Comparison of ENCODE assay signal across 9 cellular contexts in the genomic region with DNA sequence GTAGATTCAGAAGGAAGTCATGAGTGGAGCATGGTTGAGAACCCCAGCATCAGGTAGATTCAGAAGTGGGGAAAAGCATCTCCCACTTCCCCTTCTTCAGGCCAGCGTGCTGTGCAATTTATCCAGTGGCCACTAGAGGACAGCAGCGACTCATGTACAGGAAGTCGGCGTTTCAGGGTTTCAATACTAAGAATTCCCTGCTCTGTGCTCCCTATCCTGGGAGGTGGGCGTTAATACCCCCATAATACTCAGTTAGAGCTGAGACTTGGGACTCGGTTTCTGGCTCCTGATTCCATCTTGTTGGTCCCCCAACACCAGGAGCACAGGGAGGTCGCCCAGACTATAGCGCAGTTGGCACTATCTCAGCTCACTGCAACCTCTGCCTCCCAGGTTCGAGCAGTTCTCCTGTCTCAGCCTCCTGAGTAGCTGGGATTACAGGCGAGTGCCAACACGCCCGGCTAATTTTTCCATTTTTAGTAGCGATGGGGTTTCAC.
DNase-seq lines count a peak whose midpoint lies in the region; ATAC-seq and TF ChIP-seq lines count a peak whose summit lies in the region.
"Had no signal": no experiment of that assay in that cellular context is flagged by ENCODE, and none has a peak within 500 bp of the region (broad histone marks: within the 10 kb centered on the region; RNA-seq: fewer than 3 reads in every experiment).

No MANE protein-coding gene starts in this region.

- H3K27ac Mint-ChIP-seq in GM23338: no peak overlapping the region

- intact Hi-C loops in breast epithelium (cut with DNase I; ENCODE audit: low total_unique reads) (no loop called here), left colon (cut with DNase I, micrococcal nuclease) (loop anchor here in 1 of 2 donors (5.0 kb wide), 1 partner anchor 290 kb away; no protein-coding TSS in a partner anchor)

- peak; percentile 19 for DNase-seq in COLO829 (ENCODE audit: low spot score)
- peak; percentile 80 for DNase-seq in GM23338 (ENCODE audit: low spot score)
- peak; percentile 72 to 74 for DNase-seq in NCI-H2081 (lab: John Stamatoyannopoulos, UW)
- DNase-seq in breast epithelium (ENCODE audit: low spot score in 2 of 2): peak; percentile 57 to 67
- peak; percentile 46 to 79 for DNase-seq in left colon
- DNase-seq in stimulated activated CD4-positive, alpha-beta T cell treated with anti-CD3 and anti-CD28 coated beads, Interleukin-1b, Interleukin-23, amount 100 ng/mL, for 48 hours: peak; percentile 65

- H3K4me1 ChIP-seq in GM23338 (ENCODE audit: insufficient read depth): no peaks in the 10 kb centered on the region
- H3K4me1 ChIP-seq in breast epithelium: no peaks in the 10 kb centered on the region

- H3K27ac ChIP-seq in GM23338 (ENCODE audit: low read depth): no peak overlapping the region
- no peak overlapping the region for H3K27ac ChIP-seq in VCaP
- H3K27ac ChIP-seq in breast epithelium: no peak overlapping the region

- no peak overlapping the region; the same call in 2 of the 3 replicates for H3K4me3 Mint-ChIP-seq in GM23338
- H3K4me3 Mint-ChIP-seq: activated naive CD4-positive, alpha-beta T cell treated with anti-CD3 and anti-CD28 coated beads, Interleukin-2, amount 50 U/mL, for 24 hours had no signal

- H3K4me3 ChIP-seq in GM23338 (no peak overlapping the region), breast epithelium (peak overlapping the region in 1 of 3 donors; percentile 12)

- TF ChIP-seq POLR2A in breast epithelium (IDR thresholded peaks at IDR 0.05): no peak

- peak; percentile 88 to 98 for TF ChIP-seq CTCF in GM23338 (conservative IDR thresholded peaks at IDR 0.05; ENCODE audit: low read depth in 2 of 2)
- peak; percentile 98 for TF ChIP-seq CTCF in VCaP (conservative IDR thresholded peaks at IDR 0.05)
- peak; percentile 94 to 97 (median 96) for TF ChIP-seq CTCF in breast epithelium (IDR thresholded peaks at IDR 0.05)

- peak; percentile 84 for ATAC-seq in GM23338
- ATAC-seq in left colon: peak; percentile 74
- no peak for ATAC-seq in GM18870 (IDR thresholded peaks at IDR 0.05; ENCODE audit: unreplicated experiment)

- no peaks in the 10 kb centered on the region for H3K79me2 ChIP-seq in GM23338 (replicated peaks; ENCODE audit: insufficient read depth)

- no peaks in the 10 kb centered on the region for H3F3A ChIP-seq in GM23338 (replicated peaks; ENCODE audit: low read depth)

- no peaks in the 10 kb centered on the region for H4K20me1 ChIP-seq in GM23338 (replicated peaks; ENCODE audit: insufficient read depth)

- H3K4me2 ChIP-seq in GM23338: no peak overlapping the region

- no peaks in the 10 kb centered on the region for H3K36me3 Mint-ChIP-seq in GM23338 (ENCODE audit: low read depth)
- H3K36me3 Mint-ChIP-seq: activated naive CD4-positive, alpha-beta T cell treated with anti-CD3 and anti-CD28 coated beads, Interleukin-2, amount 50 U/mL, for 24 hours had no signal

- peaks cover 8% of the 10 kb centered on the region for H3K27me3 ChIP-seq in GM23338 (ENCODE audit: insufficient read depth)
- H3K27me3 ChIP-seq in breast epithelium: no peaks in the 10 kb centered on the region

- no peaks in the 10 kb centered on the region for H3K9me2 ChIP-seq in GM23338 (ENCODE audit: insufficient read depth)

- H3K27me3 Mint-ChIP-seq in GM23338 (ENCODE audit: insufficient read depth, low read depth, poor library complexity): peaks cover 6% of the 10 kb centered on the region
- H3K27me3 Mint-ChIP-seq: activated naive CD4-positive, alpha-beta T cell treated with anti-CD3 and anti-CD28 coated beads, Interleukin-2, amount 50 U/mL, for 24 hours had no signal

- H3K9me3 ChIP-seq in breast epithelium: no peaks in the 10 kb centered on the region

- H2AFZ ChIP-seq in GM23338: no peak overlapping the region

- H3K9me3 Mint-ChIP-seq in GM23338: no peaks in the 10 kb centered on the region; the same call in 2 of the 3 replicates
- H3K9me3 Mint-ChIP-seq: activated naive CD4-positive, alpha-beta T cell treated with anti-CD3 and anti-CD28 coated beads, Interleukin-2, amount 50 U/mL, for 24 hours had no signal

- no peaks in the 10 kb centered on the region for H3K36me3 ChIP-seq in GM23338 (ENCODE audit: insufficient read depth)
- H3K36me3 ChIP-seq in breast epithelium: no peaks in the 10 kb centered on the region

- H3K4me1 Mint-ChIP-seq in GM23338: no peaks in the 10 kb centered on the region; the same call in 2 of the 3 replicates

TF ChIP-seq in GM23338, 12 proteins besides CTCF, POLR2A, EP300 and RAD21 (continues in another document):
- TF ChIP-seq, protein P1, sequence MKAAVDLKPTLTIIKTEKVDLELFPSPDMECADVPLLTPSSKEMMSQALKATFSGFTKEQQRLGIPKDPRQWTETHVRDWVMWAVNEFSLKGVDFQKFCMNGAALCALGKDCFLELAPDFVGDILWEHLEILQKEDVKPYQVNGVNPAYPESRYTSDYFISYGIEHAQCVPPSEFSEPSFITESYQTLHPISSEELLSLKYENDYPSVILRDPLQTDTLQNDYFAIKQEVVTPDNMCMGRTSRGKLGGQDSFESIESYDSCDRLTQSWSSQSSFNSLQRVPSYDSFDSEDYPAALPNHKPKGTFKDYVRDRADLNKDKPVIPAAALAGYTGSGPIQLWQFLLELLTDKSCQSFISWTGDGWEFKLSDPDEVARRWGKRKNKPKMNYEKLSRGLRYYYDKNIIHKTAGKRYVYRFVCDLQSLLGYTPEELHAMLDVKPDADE (IDR thresholded peaks at IDR 0.05): no peak
- no peak for TF ChIP-seq POLR2AphosphoS5 (IDR thresholded peaks at IDR 0.05; ENCODE audit: low read depth)
- TF ChIP-seq, protein P2, sequence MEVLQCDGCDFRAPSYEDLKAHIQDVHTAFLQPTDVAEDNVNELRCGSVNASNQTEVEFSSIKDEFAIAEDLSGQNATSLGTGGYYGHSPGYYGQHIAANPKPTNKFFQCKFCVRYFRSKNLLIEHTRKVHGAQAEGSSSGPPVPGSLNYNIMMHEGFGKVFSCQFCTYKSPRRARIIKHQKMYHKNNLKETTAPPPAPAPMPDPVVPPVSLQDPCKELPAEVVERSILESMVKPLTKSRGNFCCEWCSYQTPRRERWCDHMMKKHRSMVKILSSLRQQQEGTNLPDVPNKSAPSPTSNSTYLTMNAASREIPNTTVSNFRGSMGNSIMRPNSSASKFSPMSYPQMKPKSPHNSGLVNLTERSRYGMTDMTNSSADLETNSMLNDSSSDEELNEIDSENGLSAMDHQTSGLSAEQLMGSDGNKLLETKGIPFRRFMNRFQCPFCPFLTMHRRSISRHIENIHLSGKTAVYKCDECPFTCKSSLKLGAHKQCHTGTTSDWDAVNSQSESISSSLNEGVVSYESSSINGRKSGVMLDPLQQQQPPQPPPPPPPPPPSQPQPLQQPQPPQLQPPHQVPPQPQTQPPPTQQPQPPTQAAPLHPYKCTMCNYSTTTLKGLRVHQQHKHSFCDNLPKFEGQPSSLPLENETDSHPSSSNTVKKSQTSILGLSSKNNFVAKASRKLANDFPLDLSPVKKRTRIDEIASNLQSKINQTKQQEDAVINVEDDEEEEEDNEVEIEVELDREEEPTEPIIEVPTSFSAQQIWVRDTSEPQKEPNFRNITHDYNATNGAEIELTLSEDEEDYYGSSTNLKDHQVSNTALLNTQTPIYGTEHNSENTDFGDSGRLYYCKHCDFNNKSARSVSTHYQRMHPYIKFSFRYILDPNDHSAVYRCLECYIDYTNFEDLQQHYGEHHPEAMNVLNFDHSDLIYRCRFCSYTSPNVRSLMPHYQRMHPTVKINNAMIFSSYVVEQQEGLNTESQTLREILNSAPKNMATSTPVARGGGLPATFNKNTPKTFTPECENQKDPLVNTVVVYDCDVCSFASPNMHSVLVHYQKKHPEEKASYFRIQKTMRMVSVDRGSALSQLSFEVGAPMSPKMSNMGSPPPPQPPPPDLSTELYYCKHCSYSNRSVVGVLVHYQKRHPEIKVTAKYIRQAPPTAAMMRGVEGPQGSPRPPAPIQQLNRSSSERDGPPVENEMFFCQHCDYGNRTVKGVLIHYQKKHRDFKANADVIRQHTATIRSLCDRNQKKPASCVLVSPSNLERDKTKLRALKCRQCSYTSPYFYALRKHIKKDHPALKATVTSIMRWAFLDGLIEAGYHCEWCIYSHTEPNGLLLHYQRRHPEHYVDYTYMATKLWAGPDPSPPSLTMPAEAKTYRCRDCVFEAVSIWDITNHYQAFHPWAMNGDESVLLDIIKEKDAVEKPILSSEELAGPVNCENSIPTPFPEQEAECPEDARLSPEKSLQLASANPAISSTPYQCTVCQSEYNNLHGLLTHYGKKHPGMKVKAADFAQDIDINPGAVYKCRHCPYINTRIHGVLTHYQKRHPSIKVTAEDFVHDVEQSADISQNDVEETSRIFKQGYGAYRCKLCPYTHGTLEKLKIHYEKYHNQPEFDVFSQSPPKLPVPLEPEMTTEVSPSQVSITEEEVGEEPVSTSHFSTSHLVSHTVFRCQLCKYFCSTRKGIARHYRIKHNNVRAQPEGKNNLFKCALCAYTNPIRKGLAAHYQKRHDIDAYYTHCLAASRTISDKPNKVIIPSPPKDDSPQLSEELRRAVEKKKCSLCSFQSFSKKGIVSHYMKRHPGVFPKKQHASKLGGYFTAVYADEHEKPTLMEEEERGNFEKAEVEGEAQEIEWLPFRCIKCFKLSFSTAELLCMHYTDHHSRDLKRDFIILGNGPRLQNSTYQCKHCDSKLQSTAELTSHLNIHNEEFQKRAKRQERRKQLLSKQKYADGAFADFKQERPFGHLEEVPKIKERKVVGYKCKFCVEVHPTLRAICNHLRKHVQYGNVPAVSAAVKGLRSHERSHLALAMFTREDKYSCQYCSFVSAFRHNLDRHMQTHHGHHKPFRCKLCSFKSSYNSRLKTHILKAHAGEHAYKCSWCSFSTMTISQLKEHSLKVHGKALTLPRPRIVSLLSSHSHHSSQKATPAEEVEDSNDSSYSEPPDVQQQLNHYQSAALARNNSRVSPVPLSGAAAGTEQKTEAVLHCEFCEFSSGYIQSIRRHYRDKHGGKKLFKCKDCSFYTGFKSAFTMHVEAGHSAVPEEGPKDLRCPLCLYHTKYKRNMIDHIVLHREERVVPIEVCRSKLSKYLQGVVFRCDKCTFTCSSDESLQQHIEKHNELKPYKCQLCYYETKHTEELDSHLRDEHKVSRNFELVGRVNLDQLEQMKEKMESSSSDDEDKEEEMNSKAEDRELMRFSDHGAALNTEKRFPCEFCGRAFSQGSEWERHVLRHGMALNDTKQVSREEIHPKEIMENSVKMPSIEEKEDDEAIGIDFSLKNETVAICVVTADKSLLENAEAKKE (CRISPR knock-in tag; IDR thresholded peaks at IDR 0.05): no peak

Comparison
In these comparisons a context has a peak if more than half of its experiments do, and no peak if none do; other contexts are left out.
1. DNase-seq: peak in every context shown above with its lines; median percentile 80 in GM23338; 73 in NCI-H2081; 65 in stimulated activated CD4-positive, alpha-beta T cell treated with anti-CD3 and anti-CD28 coated beads, Interleukin-1b, Interleukin-23, amount 100 ng/mL, for 48 hours; 62 in left colon; 62 in breast epithelium; 19 in COLO829.